Comparison of ENCODE assay signal across 19 cellular contexts in genomic region chr7:151345576-151345975, GRCh38. TPM values are rescaled to one million over a fixed set of nuclear protein-coding genes. Genes with fewer than 3 reads are reported as not detected.
DNase-seq lines count a peak whose midpoint lies in the region; ATAC-seq and TF ChIP-seq lines count a peak whose summit lies in the region.
"Had no signal": no experiment of that assay in that cellular context is flagged by ENCODE, and none has a peak within 500 bp of the region (broad histone marks: within the 10 kb centered on the region; RNA-seq: fewer than 3 reads in every experiment).

No MANE protein-coding gene starts in this region.

- H3K27me3 Mint-ChIP-seq in activated CD4-positive, alpha-beta T cell treated with anti-CD3 and anti-CD28 coated beads, Interleukin-2, amount 10 ng/mL, durations not matched to agents 24 days and 14 days = no peaks in the 10 kb centered on the region
- no peaks in the 10 kb centered on the region for H3K27me3 Mint-ChIP-seq in activated naive CD8-positive, alpha-beta T cell treated with anti-CD3 and anti-CD28 coated beads for 36 hours
- no peaks in the 10 kb centered on the region for H3K27me3 Mint-ChIP-seq in nephron (ENCODE audit: low read depth)

- H3K27ac Mint-ChIP-seq in activated CD4-positive, alpha-beta T cell treated with anti-CD3 and anti-CD28 coated beads, Interleukin-2, amount 10 ng/mL, durations not matched to agents 24 days and 14 days = peak overlapping the region; percentile 22
- peak overlapping the region; percentile 87 for H3K27ac Mint-ChIP-seq in activated naive CD8-positive, alpha-beta T cell treated with anti-CD3 and anti-CD28 coated beads for 36 hours
- H3K27ac Mint-ChIP-seq in nephron = no peak overlapping the region
- H3K27ac Mint-ChIP-seq: mesothelial cell of epicardium had no signal

- H3K27ac ChIP-seq in HEK293 (ENCODE audit: extremely low read depth, low read depth, low read length) = no peak overlapping the region
- H3K27ac ChIP-seq: ascending aorta had no signal

- no peak for DNase-seq in activated CD4-positive, alpha-beta T cell treated with anti-CD3 and anti-CD28 coated beads, Interleukin-2, amount 10 ng/mL, durations not matched to agents 24 days and 14 days
- no peak for DNase-seq in activated CD4-positive, alpha-beta T cell treated with anti-CD3 and anti-CD28 coated beads for 1 hour
- no peak for DNase-seq in activated naive CD8-positive, alpha-beta T cell treated with anti-CD3 and anti-CD28 coated beads for 36 hours
- no peak for DNase-seq in NCI-H1105 treated with DMSO at 0.1 percent for 48 hours (lab: John Stamatoyannopoulos, UW)
- DNase-seq: ACHN; activated CD4-positive, alpha-beta T cell treated with anti-CD3 and anti-CD28 coated beads for 48 hours; activated T-cell treated with anti-CD3 and anti-CD28 coated beads, Interleukin-2, amount 50 U/mL, for 48 hours; MM.1S; NCI-H187; NCI-H446 treated with DMSO at 0.1 percent for 48 hours; nucleus accumbens; stimulated activated CD4-positive, alpha-beta T cell treated with anti-CD3 and anti-CD28 coated beads, Interleukin-15, amount 100 ng/mL, for 24 hours; stimulated activated naive CD4-positive, alpha-beta T cell treated with Interleukin-2 at 50 U/mL for 16 hours had no signal

- intact Hi-C loops in activated CD4-positive, alpha-beta T cell treated with anti-CD3 and anti-CD28 coated beads, Interleukin-2, amount 10 ng/mL, durations not matched to agents 24 days and 14 days (cut with micrococcal nuclease) = loop anchor here (10.0 kb wide), 2 partner anchors 289 to 591 kb away; no protein-coding TSS in a partner anchor

- ATAC-seq in GM21786 (IDR thresholded peaks at IDR 0.05; ENCODE audit: unreplicated experiment) (no peak), HG02623 (IDR thresholded peaks at IDR 0.05; ENCODE audit: unreplicated experiment) (no peak)

- H3K36me3 Mint-ChIP-seq in activated CD4-positive, alpha-beta T cell treated with anti-CD3 and anti-CD28 coated beads, Interleukin-2, amount 10 ng/mL, durations not matched to agents 24 days and 14 days (ENCODE audit: low read depth) = peaks cover 28% of the 10 kb centered on the region
- peaks cover 37% of the 10 kb centered on the region for H3K36me3 Mint-ChIP-seq in activated naive CD8-positive, alpha-beta T cell treated with anti-CD3 and anti-CD28 coated beads for 36 hours
- H3K36me3 Mint-ChIP-seq in nephron (ENCODE audit: low read depth) = peaks cover 27% of the 10 kb centered on the region

- H3K4me1 ChIP-seq in HEK293 (ENCODE audit: control insufficient read depth, insufficient read depth, low read length) = no peaks in the 10 kb centered on the region

- no peak overlapping the region for H3K4me3 ChIP-seq in HEK293 (ENCODE audit: low read depth, low read length)
- H3K4me3 ChIP-seq: ascending aorta had no signal

- CTCF ChIA-PET in HEK293 (lab: Yijun Ruan, JAX) = interaction anchor here (3.5 kb wide), 1 partner anchor 31 kb away, joined by 22 read pairs; no protein-coding TSS in a partner anchor

- no peaks in the 10 kb centered on the region for H3K9me3 Mint-ChIP-seq in activated CD4-positive, alpha-beta T cell treated with anti-CD3 and anti-CD28 coated beads, Interleukin-2, amount 10 ng/mL, durations not matched to agents 24 days and 14 days
- H3K9me3 Mint-ChIP-seq in activated naive CD8-positive, alpha-beta T cell treated with anti-CD3 and anti-CD28 coated beads for 36 hours = peaks cover 1% of the 10 kb centered on the region
- no peaks in the 10 kb centered on the region for H3K9me3 Mint-ChIP-seq in nephron

- POLR2A ChIA-PET in HEK293 (lab: Yijun Ruan, JAX) = no interaction called here

- no peaks in the 10 kb centered on the region for H3K9me3 ChIP-seq in HEK293 (ENCODE audit: control insufficient read depth, insufficient read depth, low read depth, low read length)
- H3K9me3 ChIP-seq: ascending aorta had no signal

- H3K4me3 Mint-ChIP-seq in activated CD4-positive, alpha-beta T cell treated with anti-CD3 and anti-CD28 coated beads, Interleukin-2, amount 10 ng/mL, durations not matched to agents 24 days and 14 days = no peak overlapping the region
- peak overlapping the region; percentile 24 for H3K4me3 Mint-ChIP-seq in activated naive CD8-positive, alpha-beta T cell treated with anti-CD3 and anti-CD28 coated beads for 36 hours
- H3K4me3 Mint-ChIP-seq in nephron = peak overlapping the region; percentile 13 to 66 (median 37)
- H3K4me3 Mint-ChIP-seq: mesothelial cell of epicardium had no signal

- peaks cover 9 to 47% of the 10 kb centered on the region in 2 experiments; a peak in 2 of 3 replicates for H3K36me3 ChIP-seq in HEK293 (ENCODE audit: control insufficient read depth in 2 of 2, insufficient read depth in 1 of 2, low read length in 2 of 2)

- peaks cover 32% of the 10 kb centered on the region for H3K4me1 Mint-ChIP-seq in activated CD4-positive, alpha-beta T cell treated with anti-CD3 and anti-CD28 coated beads, Interleukin-2, amount 10 ng/mL, durations not matched to agents 24 days and 14 days
- H3K4me1 Mint-ChIP-seq in activated naive CD8-positive, alpha-beta T cell treated with anti-CD3 and anti-CD28 coated beads for 36 hours = peaks cover 45% of the 10 kb centered on the region
- peaks cover 17% of the 10 kb centered on the region for H3K4me1 Mint-ChIP-seq in nephron

- TF ChIP-seq CTCF in HEK293 (tag by site-specific recombination; IDR thresholded peaks at IDR 0.05) (no peak), nephron (IDR thresholded peaks at IDR 0.05; ENCODE audit: unreplicated experiment in 3 of 3) (no peak)

TF ChIP-seq in HEK293, 187 proteins besides CTCF, POLR2A, EP300 and RAD21:
- TF ChIP-seq ZNF664 (tag by site-specific recombination; IDR thresholded peaks at IDR 0.05) (peak; percentile 33; the same call in 1 of the 2 replicates), ZNF548 (tag by site-specific recombination; IDR thresholded peaks at IDR 0.05) (no peak)

RNA-seq across cellular contexts. Expression of gene NUB1, which starts 4.0 kb away (rescaled TPM):
- total RNA-seq in activated CD4-positive, alpha-beta T cell treated with anti-CD3 and anti-CD28 coated beads, Interleukin-2, amount 10 ng/mL, durations not matched to agents 24 days and 14 days = 36.5 and 40.4 TPM in 2 replicates
- 10 to 100 TPM; 51.2 to 51.6 TPM for total RNA-seq in activated naive CD8-positive, alpha-beta T cell treated with anti-CD3 and anti-CD28 coated beads for 36 hours

Comparison
In these comparisons a context has a peak if more than half of its experiments do, and no peak if none do; other contexts are left out.
1. H3K27ac Mint-ChIP-seq: peak in activated CD4-positive, alpha-beta T cell treated with anti-CD3 and anti-CD28 coated beads, Interleukin-2, amount 10 ng/mL, durations not matched to agents 24 days and 14 days (single experiment) and activated naive CD8-positive, alpha-beta T cell treated with anti-CD3 and anti-CD28 coated beads for 36 hours (single experiment); none in nephron (0 of 3).